Comparison of ENCODE assay signal across 28 cellular contexts in genomic region chr7:156479596-156479995, GRCh38.
"Had no signal": no experiment of that assay in that cellular context is flagged by ENCODE, and none has a peak within 500 bp of the region (broad histone marks: within the 10 kb centered on the region; RNA-seq: fewer than 3 reads in every experiment).

No MANE protein-coding gene starts in this region.

- H3K36me3 Mint-ChIP-seq: activated CD8-positive, alpha-beta memory T cell treated with anti-CD3 and anti-CD28 coated beads, Interleukin-2, amount 10 ng/mL, durations not matched to agents 7 days and 5 days; activated naive CD8-positive, alpha-beta T cell; naive thymus-derived CD4-positive, alpha-beta T cell; stimulated activated naive B cell treated with anti-CD40 and anti-IgM and Interleukin-4, amounts not matched to agents 10 μg/mL and 1 μg/mL and 100 μg/mL, for 72 hours; WTC11 had no signal

- H3K9me3 Mint-ChIP-seq: central memory CD8-positive, alpha-beta T cell; dendritic cell treated with granulocyte-macrophage colony-stimulating factor and Interleukin-4, amounts not matched to agents 40 ng/mL and 50 ng/mL, for 4 days; endodermal cell; naive thymus-derived CD4-positive, alpha-beta T cell; stimulated activated naive B cell treated with anti-CD40 and anti-IgM and Interleukin-4, amounts not matched to agents 10 μg/mL and 1 μg/mL and 100 μg/mL, for 72 hours had no signal

- H3K27ac Mint-ChIP-seq: activated CD8-positive, alpha-beta memory T cell treated with anti-CD3 and anti-CD28 coated beads, Interleukin-2, amount 10 ng/mL, durations not matched to agents 7 days and 5 days; activated CD8-positive, alpha-beta T cell treated with anti-CD3 and anti-CD28 coated beads, Interleukin-2, amount 10 ng/mL, durations not matched to agents 7 days and 5 days; activated naive CD8-positive, alpha-beta T cell; dendritic cell treated with granulocyte-macrophage colony-stimulating factor and Interleukin-4, amounts not matched to agents 40 ng/mL and 50 ng/mL, for 4 days; endodermal cell; naive thymus-derived CD4-positive, alpha-beta T cell; stimulated activated naive B cell treated with anti-CD40 and anti-IgM and Interleukin-4, amounts not matched to agents 10 μg/mL and 1 μg/mL and 100 μg/mL, for 72 hours; WTC11 had no signal

- H3K4me3 Mint-ChIP-seq: activated CD8-positive, alpha-beta memory T cell treated with anti-CD3 and anti-CD28 coated beads, Interleukin-2, amount 10 ng/mL, durations not matched to agents 7 days and 5 days; activated CD8-positive, alpha-beta T cell treated with anti-CD3 and anti-CD28 coated beads, Interleukin-2, amount 10 ng/mL, durations not matched to agents 7 days and 5 days; activated naive CD8-positive, alpha-beta T cell; central memory CD8-positive, alpha-beta T cell; dendritic cell treated with granulocyte-macrophage colony-stimulating factor and Interleukin-4, amounts not matched to agents 40 ng/mL and 50 ng/mL, for 4 days; endodermal cell; naive thymus-derived CD4-positive, alpha-beta T cell; stimulated activated naive B cell treated with anti-CD40 and anti-IgM and Interleukin-4, amounts not matched to agents 10 μg/mL and 1 μg/mL and 100 μg/mL, for 72 hours; WTC11 had no signal

- H3K4me1 Mint-ChIP-seq: central memory CD8-positive, alpha-beta T cell; endodermal cell; stimulated activated naive B cell treated with anti-CD40 and anti-IgM and Interleukin-4, amounts not matched to agents 10 μg/mL and 1 μg/mL and 100 μg/mL, for 72 hours; WTC11 had no signal

- H3K27ac ChIP-seq: pancreas, stomach, thyroid gland, upper lobe of left lung, vagina had no signal

- H3K4me3 ChIP-seq: pancreas, stomach, thyroid gland, upper lobe of left lung, vagina had no signal

- H3K27me3 ChIP-seq: pancreas, stomach, thyroid gland, upper lobe of left lung, vagina had no signal

- DNase-seq: activated CD4-positive, alpha-beta T cell treated with anti-CD3 and anti-CD28 coated beads, Interleukin-2, amount 50 U/mL, for 1 hour; activated CD8-positive, alpha-beta memory T cell treated with anti-CD3 and anti-CD28 coated beads, Interleukin-2, amount 10 ng/mL, durations not matched to agents 7 days and 5 days; activated CD8-positive, alpha-beta T cell treated with anti-CD3 and anti-CD28 coated beads, Interleukin-2, amount 10 ng/mL, durations not matched to agents 7 days and 5 days; activated effector memory CD4-positive, alpha-beta T cell treated with Interleukin-2 at 50 U/mL for 16 hours; activated naive CD4-positive, alpha-beta T cell treated with Interleukin-2 at 50 U/mL for 16 hours; anterior cingulate cortex; endodermal cell; foreskin fibroblast; head of caudate nucleus; hippocampal formation; left cardiac atrium; mammary epithelial cell; midbrain; naive thymus-derived CD4-positive, alpha-beta T cell; nucleus accumbens; pancreas; right cardiac atrium; stimulated activated CD4-positive, alpha-beta T cell treated with anti-CD3 and anti-CD28 coated beads, Interleukin-15, amount 100 ng/mL, for 24 hours; stimulated activated CD4-positive, alpha-beta T cell treated with anti-CD3 and anti-CD28 coated beads, Interleukin-2, amount 100 ng/mL, for 24 hours; stimulated activated naive B cell treated with anti-CD40 and anti-IgM and Interleukin-4, amounts not matched to agents 10 μg/mL and 1 μg/mL and 100 μg/mL, for 72 hours; stomach; thyroid gland; upper lobe of left lung had no signal
